ENCODE assay signal across 12 cellular contexts in the genomic region with DNA sequence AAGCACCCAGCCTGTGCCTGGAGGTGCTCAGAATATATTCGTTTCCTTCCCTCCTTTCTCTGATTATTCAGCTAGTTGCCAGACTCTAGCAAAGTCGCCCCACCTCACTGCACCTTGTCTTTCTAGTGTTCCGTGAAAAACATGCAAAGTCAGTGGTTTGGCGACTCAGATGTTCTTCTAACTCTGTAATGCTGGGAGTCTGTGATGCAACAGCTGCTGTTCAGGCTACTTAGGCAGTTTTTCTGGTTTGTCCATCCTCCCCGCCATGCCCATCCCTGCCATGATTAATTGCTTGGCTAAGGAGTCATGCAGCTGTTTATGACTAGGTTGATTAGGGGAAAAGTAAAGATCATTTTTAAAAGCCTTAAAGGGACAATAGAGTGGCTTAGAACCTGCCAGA.
DNase-seq lines count a peak whose midpoint lies in the region; ATAC-seq, FAIRE-seq and TF ChIP-seq lines count a peak whose summit lies in the region.
"Had no signal": no experiment of that assay in that cellular context is flagged by ENCODE, and none has a peak within 500 bp of the region (broad histone marks: within the 10 kb centered on the region; RNA-seq: fewer than 3 reads in every experiment).

No MANE protein-coding gene starts in this region.

- no peaks in the 10 kb centered on the region for H4K20me1 ChIP-seq in fibroblast of lung (ENCODE audit: control insufficient read depth, extremely low read depth, insufficient read depth, low read length)
- H4K20me1 ChIP-seq: BLaER1 treated with 17β-estradiol and CSF1 and Interleukin-3, amounts not matched to agents 10 nM and 100 nM had no signal

- no peak overlapping the region for H2AFZ ChIP-seq in fibroblast of lung (ENCODE audit: low read length)

- FAIRE-seq in H54 (lab: Jason Lieb, UNC), result no peak

- H3K9me3 Mint-ChIP-seq in CD8-positive, alpha-beta T cell, result no peaks in the 10 kb centered on the region
- H3K9me3 Mint-ChIP-seq: activated naive CD4-positive, alpha-beta T cell treated with anti-CD3 and anti-CD28 coated beads, Interleukin-2, amount 50 U/mL, for 24 hours had no signal

- POLR2A ChIA-PET in CD8-positive, alpha-beta T cell (lab: Charles Lee), result no interaction called here

- peak; percentile 74 for ATAC-seq in GM21723 (IDR thresholded peaks at IDR 0.05; ENCODE audit: unreplicated experiment)
- ATAC-seq in CD8-positive, alpha-beta T cell, result no peak

- H3K36me3 ChIP-seq in fibroblast of lung (ENCODE audit: control insufficient read depth, insufficient read depth, low read length), result no peaks in the 10 kb centered on the region
- no peaks in the 10 kb centered on the region for H3K36me3 ChIP-seq in CD8-positive, alpha-beta T cell (ENCODE audit: insufficient read depth, low read length)
- H3K36me3 ChIP-seq: BLaER1 treated with 17β-estradiol and CSF1 and Interleukin-3, amounts not matched to agents 10 nM and 100 nM had no signal

- no peak overlapping the region for H3K4me3 Mint-ChIP-seq in CD8-positive, alpha-beta T cell
- H3K4me3 Mint-ChIP-seq: activated naive CD4-positive, alpha-beta T cell treated with anti-CD3 and anti-CD28 coated beads, Interleukin-2, amount 50 U/mL, for 24 hours had no signal

- H3K79me2 ChIP-seq in fibroblast of lung (ENCODE audit: control insufficient read depth, insufficient read depth, low read length), result no peaks in the 10 kb centered on the region

- H3K27ac Mint-ChIP-seq in CD8-positive, alpha-beta T cell, result no peak overlapping the region
- H3K27ac Mint-ChIP-seq: activated naive CD4-positive, alpha-beta T cell treated with anti-CD3 and anti-CD28 coated beads, Interleukin-2, amount 50 U/mL, for 24 hours had no signal

- no peak for TF ChIP-seq POLR2A in H54 (IDR thresholded peaks at IDR 0.05; ENCODE audit: low read depth, low read length)

- no peaks in the 10 kb centered on the region for H3K4me1 ChIP-seq in fibroblast of lung (ENCODE audit: control insufficient read depth, extremely low read depth, insufficient read depth, low read length)
- H3K4me1 ChIP-seq in CD8-positive, alpha-beta T cell (ENCODE audit: insufficient read depth, low read length), result no peaks in the 10 kb centered on the region
- H3K4me1 ChIP-seq: BLaER1 treated with 17β-estradiol and CSF1 and Interleukin-3, amounts not matched to agents 10 nM and 100 nM; testis had no signal

- H3K27me3 ChIP-seq in fibroblast of lung (ENCODE audit: control insufficient read depth, insufficient read depth, low read length), result no peaks in the 10 kb centered on the region
- H3K27me3 ChIP-seq in CD8-positive, alpha-beta T cell (ENCODE audit: insufficient read depth, low read length), result no peaks in the 10 kb centered on the region
- H3K27me3 ChIP-seq: BLaER1 treated with 17β-estradiol and CSF1 and Interleukin-3, amounts not matched to agents 10 nM and 100 nM; testis had no signal

- no peak for TF ChIP-seq CTCF in fibroblast of lung (conservative IDR thresholded peaks at IDR 0.05 in 1 of 2, IDR thresholded peaks at IDR 0.05 in 1 of 2; ENCODE audit: low read depth in 1 of 2, low read length in 2 of 2)
- TF ChIP-seq CTCF in CD8-positive, alpha-beta T cell (IDR thresholded peaks at IDR 0.05), result no peak

- H3K4me2 ChIP-seq in fibroblast of lung (ENCODE audit: extremely low read depth, insufficient read depth, low read length), result no peak overlapping the region
- H3K4me2 ChIP-seq: BLaER1 treated with 17β-estradiol and CSF1 and Interleukin-3, amounts not matched to agents 10 nM and 100 nM had no signal

- H3K27ac ChIP-seq in fibroblast of lung (ENCODE audit: insufficient read depth, low read length) (no peak overlapping the region), caudate nucleus (ENCODE audit: low read depth, low read length) (no peak overlapping the region)
- H3K27ac ChIP-seq in CD8-positive, alpha-beta T cell (ENCODE audit: low read depth, low read length), result no peak overlapping the region
- H3K27ac ChIP-seq: BLaER1 treated with 17β-estradiol and CSF1 and Interleukin-3, amounts not matched to agents 10 nM and 100 nM; testis had no signal

- CTCF ChIA-PET in CD8-positive, alpha-beta T cell (lab: Charles Lee), result no interaction called here

- DNase-seq in AG08395 (ENCODE audit: low spot score), result peak; percentile 48
- peak; percentile 45 for DNase-seq in NCI-H526 treated with DMSO at 0.1 percent for 48 hours (lab: John Stamatoyannopoulos, UW)
- peak; percentile 77 to 83 for DNase-seq in fibroblast of lung (ENCODE audit: low read depth in 2 of 2)
- no peak for DNase-seq in superior temporal gyrus (ENCODE audit: extremely low spot score)
- no peak for DNase-seq in CD8-positive, alpha-beta T cell
- no peak for DNase-seq in caudate nucleus (lab: John Stamatoyannopoulos, UW)
- no peak for DNase-seq in H54 (ENCODE audit: insufficient read length, low spot score)
- DNase-seq: MM.1S, testis had no signal

- peaks cover 13% of the 10 kb centered on the region for H3K27me3 Mint-ChIP-seq in CD8-positive, alpha-beta T cell (ENCODE audit: low read depth)

- H3K36me3 Mint-ChIP-seq in CD8-positive, alpha-beta T cell, result no peaks in the 10 kb centered on the region
- H3K36me3 Mint-ChIP-seq: activated naive CD4-positive, alpha-beta T cell treated with anti-CD3 and anti-CD28 coated beads, Interleukin-2, amount 50 U/mL, for 24 hours had no signal

- no peak overlapping the region for H3K9ac ChIP-seq in fibroblast of lung (ENCODE audit: insufficient read depth, low read length)
- H3K9ac ChIP-seq: BLaER1 treated with 17β-estradiol and CSF1 and Interleukin-3, amounts not matched to agents 10 nM and 100 nM had no signal

- no peaks in the 10 kb centered on the region for H3K4me1 Mint-ChIP-seq in CD8-positive, alpha-beta T cell (ENCODE audit: low read depth)
- H3K4me1 Mint-ChIP-seq: activated naive CD4-positive, alpha-beta T cell treated with anti-CD3 and anti-CD28 coated beads, Interleukin-2, amount 50 U/mL, for 24 hours had no signal

- no peak overlapping the region for H3K4me3 ChIP-seq in fibroblast of lung (replicated peaks in 1 of 4; ENCODE audit: control extremely low read depth in 1 of 4, insufficient read depth in 1 of 4, low read depth in 3 of 4, low read length in 4 of 4)
- H3K4me3 ChIP-seq in CD8-positive, alpha-beta T cell (ENCODE audit: low read depth, low read length), result no peak overlapping the region
- H3K4me3 ChIP-seq: BLaER1 treated with 17β-estradiol and CSF1 and Interleukin-3, amounts not matched to agents 10 nM and 100 nM; testis had no signal

- no peaks in the 10 kb centered on the region for H3K9me3 ChIP-seq in fibroblast of lung (ENCODE audit: control insufficient read depth, insufficient read depth, low read depth, low read length)
- no peaks in the 10 kb centered on the region for H3K9me3 ChIP-seq in CD8-positive, alpha-beta T cell (ENCODE audit: low read length)
- H3K9me3 ChIP-seq: BLaER1 treated with 17β-estradiol and CSF1 and Interleukin-3, amounts not matched to agents 10 nM and 100 nM; testis had no signal

- intact Hi-C loops in CD8-positive, alpha-beta T cell (cut with DNase I, micrococcal nuclease), result no loop called here

Comparison
In these comparisons a context has a peak if more than half of its experiments do, and no peak if none do; other contexts are left out.
1. DNase-seq: peak in AG08395 (single experiment), NCI-H526 treated with DMSO at 0.1 percent for 48 hours (single experiment) and fibroblast of lung (2 of 2); none in superior temporal gyrus (single experiment), CD8-positive, alpha-beta T cell (0 of 7), caudate nucleus (0 of 61) and H54 (single experiment).